In the genomic region with DNA sequence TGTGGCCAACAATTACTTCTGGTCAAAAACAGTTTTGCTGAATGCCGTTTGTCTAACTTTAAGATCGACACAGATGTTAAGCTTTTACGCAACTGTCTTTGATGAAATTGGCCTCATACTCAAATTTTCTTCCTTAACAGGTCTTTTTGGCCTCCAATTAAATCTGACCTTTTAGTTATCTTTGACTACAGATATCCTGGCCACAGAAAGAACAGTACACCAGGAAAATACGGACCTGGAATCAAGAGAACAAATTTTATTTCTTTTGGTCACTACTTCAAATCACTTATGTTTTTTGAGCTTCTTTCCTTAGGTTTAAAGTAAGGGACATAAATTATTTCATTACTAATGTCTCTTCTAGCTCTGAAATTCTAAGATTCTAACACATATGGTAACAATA, we compare ENCODE assay signal across 19 cellular contexts. TPM values are rescaled to one million over a fixed set of nuclear protein-coding genes. Genes with fewer than 3 reads are reported as not detected.
DNase-seq lines count a peak whose midpoint lies in the region; ATAC-seq and TF ChIP-seq lines count a peak whose summit lies in the region.
"Had no signal": no experiment of that assay in that cellular context is flagged by ENCODE, and none has a peak within 500 bp of the region (broad histone marks: within the 10 kb centered on the region; RNA-seq: fewer than 3 reads in every experiment).

No MANE protein-coding gene starts in this region.

- DNase-seq in Right ventricle myocardium superior: no peak
- no peak for DNase-seq in cardiac septum (ENCODE audit: low spot score)
- no peak for DNase-seq in T-helper 17 cell
- DNase-seq in left ventricle myocardium inferior: no peak
- no peak for DNase-seq in stimulated activated effector memory CD8-positive, alpha-beta T cell treated with anti-CD3 and anti-CD28 coated beads, Interleukin-12 subunit alpha, Interleukin-12 subunit beta, amount 100 ng/mL, for 72 hours (ENCODE audit: low spot score in 2 of 2)
- no peak for DNase-seq in activated T-helper 2 cell treated with anti-CD3 and anti-CD28 coated beads, Interferon-gamma antibody, Interleukin-2, Interleukin-4, amounts not matched to agents 10 μg/mL and 5 μg/mL and 100 μg/mL, durations not matched to agents 14 hours and 24 hours and 36 hours (ENCODE audit: low spot score)
- DNase-seq: CD4-positive, CD25-positive, alpha-beta regulatory T cell; DMS153; DND-41; GM23248; H7; KG1; MG63; NCI-H1694; NCI-H2029 treated with DMSO at 0.1 percent for 48 hours; NCI-H526 treated with DMSO at 0.1 percent for 48 hours had no signal

- H3K4me1 ChIP-seq in left ventricle myocardium inferior: peaks cover 23% of the 10 kb centered on the region
- H3K4me1 ChIP-seq: BLaER1 had no signal

- H3K27ac Mint-ChIP-seq in T-helper 17 cell: peak overlapping the region; percentile 11
- H3K27ac Mint-ChIP-seq in stimulated activated effector memory CD8-positive, alpha-beta T cell treated with anti-CD3 and anti-CD28 coated beads, Interleukin-12 subunit alpha, Interleukin-12 subunit beta, amount 100 ng/mL, for 72 hours: peak overlapping the region; percentile 23
- no peak overlapping the region for H3K27ac Mint-ChIP-seq in activated T-helper 2 cell treated with anti-CD3 and anti-CD28 coated beads, Interferon-gamma antibody, Interleukin-2, Interleukin-4, amounts not matched to agents 10 μg/mL and 5 μg/mL and 100 μg/mL, durations not matched to agents 14 hours and 24 hours and 36 hours

- peaks cover 75% of the 10 kb centered on the region for H3K36me3 ChIP-seq in left ventricle myocardium inferior

- no peak for TF ChIP-seq CTCF in left ventricle myocardium inferior (IDR thresholded peaks at IDR 0.05; ENCODE audit: borderline replicate concordance)

- no peak overlapping the region for H3K4me3 Mint-ChIP-seq in T-helper 17 cell
- no peak overlapping the region for H3K4me3 Mint-ChIP-seq in stimulated activated effector memory CD8-positive, alpha-beta T cell treated with anti-CD3 and anti-CD28 coated beads, Interleukin-12 subunit alpha, Interleukin-12 subunit beta, amount 100 ng/mL, for 72 hours
- H3K4me3 Mint-ChIP-seq in activated T-helper 2 cell treated with anti-CD3 and anti-CD28 coated beads, Interferon-gamma antibody, Interleukin-2, Interleukin-4, amounts not matched to agents 10 μg/mL and 5 μg/mL and 100 μg/mL, durations not matched to agents 14 hours and 24 hours and 36 hours (ENCODE audit: low read depth): no peak overlapping the region
- H3K4me3 Mint-ChIP-seq: CD4-positive, CD25-positive, alpha-beta regulatory T cell had no signal

- H3K27me3 Mint-ChIP-seq in T-helper 17 cell: no peaks in the 10 kb centered on the region
- H3K27me3 Mint-ChIP-seq in activated T-helper 2 cell treated with anti-CD3 and anti-CD28 coated beads, Interferon-gamma antibody, Interleukin-2, Interleukin-4, amounts not matched to agents 10 μg/mL and 5 μg/mL and 100 μg/mL, durations not matched to agents 14 hours and 24 hours and 36 hours (ENCODE audit: low read depth): no peaks in the 10 kb centered on the region
- H3K27me3 Mint-ChIP-seq: CD4-positive, CD25-positive, alpha-beta regulatory T cell had no signal

- no peaks in the 10 kb centered on the region for H3K27me3 ChIP-seq in left ventricle myocardium inferior (ENCODE audit: low read depth)
- H3K27me3 ChIP-seq: BLaER1, MG63 had no signal

- no peaks in the 10 kb centered on the region for H3K9me3 ChIP-seq in T-helper 17 cell (ENCODE audit: control insufficient read depth, low read length, poor library complexity, severe bottlenecking)
- no peaks in the 10 kb centered on the region for H3K9me3 ChIP-seq in left ventricle myocardium inferior (replicated peaks)
- H3K9me3 ChIP-seq: BLaER1, MG63 had no signal

- intact Hi-C loops in Right ventricle myocardium superior (cut with DNase I) (no loop called here), cardiac septum (cut with DNase I) (no loop called here), left ventricle myocardium inferior (cut with micrococcal nuclease) (no loop called here)
- intact Hi-C loops in activated T-helper 2 cell treated with anti-CD3 and anti-CD28 coated beads, Interferon-gamma antibody, Interleukin-2, Interleukin-4, amounts not matched to agents 10 μg/mL and 5 μg/mL and 100 μg/mL, durations not matched to agents 14 hours and 24 hours and 36 hours (cut with micrococcal nuclease): no loop called here

- peak; percentile 56 for ATAC-seq in Right ventricle myocardium superior (ENCODE audit: poor library complexity)
- ATAC-seq in T-helper 17 cell: no peak
- ATAC-seq in stimulated activated effector memory CD8-positive, alpha-beta T cell treated with anti-CD3 and anti-CD28 coated beads, Interleukin-12 subunit alpha, Interleukin-12 subunit beta, amount 100 ng/mL, for 72 hours: no peak
- ATAC-seq in GM19395 (IDR thresholded peaks at IDR 0.05; ENCODE audit: unreplicated experiment): no peak
- ATAC-seq: SK-N-SH treated with all-trans-retinoic acid at 6 μM for 48 hours had no signal

- H3K27ac ChIP-seq in left ventricle myocardium inferior (replicated peaks): peak overlapping the region; percentile 45
- H3K27ac ChIP-seq: BLaER1, GM23248 had no signal

- peaks cover 3% of the 10 kb centered on the region for H3K4me1 Mint-ChIP-seq in T-helper 17 cell
- H3K4me1 Mint-ChIP-seq in stimulated activated effector memory CD8-positive, alpha-beta T cell treated with anti-CD3 and anti-CD28 coated beads, Interleukin-12 subunit alpha, Interleukin-12 subunit beta, amount 100 ng/mL, for 72 hours: no peaks in the 10 kb centered on the region
- H3K4me1 Mint-ChIP-seq in activated T-helper 2 cell treated with anti-CD3 and anti-CD28 coated beads, Interferon-gamma antibody, Interleukin-2, Interleukin-4, amounts not matched to agents 10 μg/mL and 5 μg/mL and 100 μg/mL, durations not matched to agents 14 hours and 24 hours and 36 hours (ENCODE audit: low read depth): peaks cover 2% of the 10 kb centered on the region

- no peaks in the 10 kb centered on the region for H3K9me3 Mint-ChIP-seq in stimulated activated effector memory CD8-positive, alpha-beta T cell treated with anti-CD3 and anti-CD28 coated beads, Interleukin-12 subunit alpha, Interleukin-12 subunit beta, amount 100 ng/mL, for 72 hours
- H3K9me3 Mint-ChIP-seq in activated T-helper 2 cell treated with anti-CD3 and anti-CD28 coated beads, Interferon-gamma antibody, Interleukin-2, Interleukin-4, amounts not matched to agents 10 μg/mL and 5 μg/mL and 100 μg/mL, durations not matched to agents 14 hours and 24 hours and 36 hours: no peaks in the 10 kb centered on the region
- H3K9me3 Mint-ChIP-seq: CD4-positive, CD25-positive, alpha-beta regulatory T cell had no signal

- H3K36me3 Mint-ChIP-seq in T-helper 17 cell (ENCODE audit: low read depth): peaks cover 6% of the 10 kb centered on the region
- peaks cover 100% of the 10 kb centered on the region for H3K36me3 Mint-ChIP-seq in stimulated activated effector memory CD8-positive, alpha-beta T cell treated with anti-CD3 and anti-CD28 coated beads, Interleukin-12 subunit alpha, Interleukin-12 subunit beta, amount 100 ng/mL, for 72 hours
- peaks cover 48% of the 10 kb centered on the region for H3K36me3 Mint-ChIP-seq in activated T-helper 2 cell treated with anti-CD3 and anti-CD28 coated beads, Interferon-gamma antibody, Interleukin-2, Interleukin-4, amounts not matched to agents 10 μg/mL and 5 μg/mL and 100 μg/mL, durations not matched to agents 14 hours and 24 hours and 36 hours (ENCODE audit: low read depth)

- H3K4me3 ChIP-seq in left ventricle myocardium inferior: no peak overlapping the region
- H3K4me3 ChIP-seq: BLaER1, GM23248, MG63 had no signal

RNA-seq across cellular contexts. Expression of a gene that starts 49.8 kb away (rescaled TPM):
- 25.6 TPM for total RNA-seq in Right ventricle myocardium superior
- 36.5 TPM for total RNA-seq in cardiac septum
- 10 to 100 TPM; 20.3 to 22.2 TPM for total RNA-seq in T-helper 17 cell
- total RNA-seq in left ventricle myocardium inferior: 28.5 TPM
- total RNA-seq in activated T-helper 2 cell treated with anti-CD3 and anti-CD28 coated beads, Interferon-gamma antibody, Interleukin-2, Interleukin-4, amounts not matched to agents 10 μg/mL and 5 μg/mL and 100 μg/mL, durations not matched to agents 14 hours and 24 hours and 36 hours: 40.5 and 42.5 TPM in 2 replicates
